Comparison of ENCODE assay signal across 12 cellular contexts in the genomic region with DNA sequence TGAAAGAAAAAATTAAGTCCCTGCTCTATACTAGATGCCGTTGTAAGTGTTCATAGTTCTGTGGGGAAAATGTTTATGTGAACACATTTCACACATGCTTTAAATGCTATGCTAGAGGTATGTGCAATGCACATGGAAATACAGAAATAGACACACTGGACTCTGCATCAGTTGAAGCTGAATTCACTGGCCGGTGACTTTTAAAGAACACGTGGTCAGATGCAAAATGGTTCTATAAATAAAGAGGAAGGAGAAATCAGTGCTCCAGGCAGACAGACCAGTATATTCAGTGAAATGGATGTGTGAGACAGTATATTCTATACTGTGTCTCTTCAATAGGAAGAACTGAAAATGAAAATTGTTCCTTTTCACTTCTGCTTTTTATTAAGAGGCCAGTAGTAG. TPM values are rescaled to one million over a fixed set of nuclear protein-coding genes. Genes with fewer than 3 reads are reported as not detected.
DNase-seq lines count a peak whose midpoint lies in the region; ATAC-seq and TF ChIP-seq lines count a peak whose summit lies in the region.
"Had no signal": no experiment of that assay in that cellular context is flagged by ENCODE, and none has a peak within 500 bp of the region (broad histone marks: within the 10 kb centered on the region; RNA-seq: fewer than 3 reads in every experiment).

No MANE protein-coding gene starts in this region.

- peak; percentile 100 for ATAC-seq in GM18505 (IDR thresholded peaks at IDR 0.05; ENCODE audit: unreplicated experiment)
- peak; percentile 100 for ATAC-seq in GM21528 (IDR thresholded peaks at IDR 0.05; ENCODE audit: low FRiP score, unreplicated experiment)
- peak; percentile 99 for ATAC-seq in HG03175 (IDR thresholded peaks at IDR 0.05; ENCODE audit: unreplicated experiment)
- no peak for ATAC-seq in SK-N-SH treated with all-trans-retinoic acid at 6 μM for 48 hours
- ATAC-seq: activated T-cell treated with anti-CD3 and anti-CD28 coated beads, Interleukin-2, amount 50 U/mL, for 72 hours had no signal

- H3K27ac ChIP-seq in brain microvascular endothelial cell = no peak overlapping the region
- H3K27ac ChIP-seq in sigmoid colon = peak overlapping the region in 2 of 4 donors; percentile 25 to 43
- H3K27ac ChIP-seq: SK-N-MC had no signal

- intact Hi-C loops in sigmoid colon (cut with DNase I) = no loop called here

- no peaks in the 10 kb centered on the region for H3K27me3 ChIP-seq in brain microvascular endothelial cell (replicated peaks)
- H3K27me3 ChIP-seq in sigmoid colon = no peaks in the 10 kb centered on the region

- TF ChIP-seq EP300 in sigmoid colon (IDR thresholded peaks at IDR 0.05) = no peak

- WGBS in sigmoid colon, 2 donors = 47 to 59% methylated on average over 3 of the region's 3 CpGs

- no peak for TF ChIP-seq CTCF in brain microvascular endothelial cell (IDR thresholded peaks at IDR 0.05; ENCODE audit: low read depth, low read length, missing control alignments)
- no peak for TF ChIP-seq CTCF in sigmoid colon (IDR thresholded peaks at IDR 0.05)

- H3K4me3 ChIP-seq in brain microvascular endothelial cell (ENCODE audit: low read depth, low read length) = no peak overlapping the region
- H3K4me3 ChIP-seq in sigmoid colon = no peak overlapping the region
- H3K4me3 ChIP-seq: SK-N-MC had no signal

- TF ChIP-seq POLR2A in GM18505 (IDR thresholded peaks at IDR 0.05; ENCODE audit: borderline replicate concordance, extremely low read depth, insufficient read depth, insufficient read length) (no peak), sigmoid colon (IDR thresholded peaks at IDR 0.05) (no peak)

- peak; percentile 20 for DNase-seq in brain microvascular endothelial cell
- no peak for DNase-seq in retina
- DNase-seq in NCI-H82 (lab: John Stamatoyannopoulos, UW) = no peak
- DNase-seq in sigmoid colon = no peak
- DNase-seq: activated T-cell treated with anti-CD3 and anti-CD28 coated beads, Interleukin-2, amount 50 U/mL, for 72 hours; CD8-positive, alpha-beta memory T cell; NCI-H1417 treated with DMSO at 0.1 percent for 48 hours had no signal

- in situ Hi-C loops in brain microvascular endothelial cell (cut with HindIII; ENCODE audit: low pct_ligation_motif_present, low sequenced_read_pairs) = no loop called here

- H3K9me3 ChIP-seq in sigmoid colon = no peaks in the 10 kb centered on the region

- H3K36me3 ChIP-seq in brain microvascular endothelial cell (replicated peaks) (no peaks in the 10 kb centered on the region), sigmoid colon (no peaks in the 10 kb centered on the region)

- peaks cover 0 to 19% (median 9%) of the 10 kb centered on the region in 4 donors for H3K4me1 ChIP-seq in sigmoid colon

TF ChIP-seq in SK-N-SH treated with all-trans-retinoic acid at 6 μM for 48 hours, 23 proteins besides CTCF, POLR2A, EP300 and RAD21:
- TF ChIP-seq TCF4 (CRISPR knock-in tag; IDR thresholded peaks at IDR 0.05; ENCODE audit: borderline replicate concordance) (no peak), SNAI2 (CRISPR knock-in tag; IDR thresholded peaks at IDR 0.05) (no peak), TOX (CRISPR knock-in tag; IDR thresholded peaks at IDR 0.05; ENCODE audit: borderline replicate concordance) (no peak), ARNTL (CRISPR knock-in tag; IDR thresholded peaks at IDR 0.05; ENCODE audit: borderline replicate concordance, low read depth) (no peak), PPARA (CRISPR knock-in tag; IDR thresholded peaks at IDR 0.05; ENCODE audit: borderline replicate concordance) (no peak), OSR1 (CRISPR knock-in tag; IDR thresholded peaks at IDR 0.05) (no peak), ZNF565 (CRISPR knock-in tag; conservative IDR thresholded peaks at IDR 0.05; ENCODE audit: low read depth) (no peak), ZC3H10 (CRISPR knock-in tag; IDR thresholded peaks at IDR 0.05) (no peak), BACH2 (CRISPR knock-in tag; IDR thresholded peaks at IDR 0.05; ENCODE audit: borderline replicate concordance) (no peak), CSDC2 (CRISPR knock-in tag; IDR thresholded peaks at IDR 0.05) (no peak)
- TF ChIP-seq, protein P1, sequence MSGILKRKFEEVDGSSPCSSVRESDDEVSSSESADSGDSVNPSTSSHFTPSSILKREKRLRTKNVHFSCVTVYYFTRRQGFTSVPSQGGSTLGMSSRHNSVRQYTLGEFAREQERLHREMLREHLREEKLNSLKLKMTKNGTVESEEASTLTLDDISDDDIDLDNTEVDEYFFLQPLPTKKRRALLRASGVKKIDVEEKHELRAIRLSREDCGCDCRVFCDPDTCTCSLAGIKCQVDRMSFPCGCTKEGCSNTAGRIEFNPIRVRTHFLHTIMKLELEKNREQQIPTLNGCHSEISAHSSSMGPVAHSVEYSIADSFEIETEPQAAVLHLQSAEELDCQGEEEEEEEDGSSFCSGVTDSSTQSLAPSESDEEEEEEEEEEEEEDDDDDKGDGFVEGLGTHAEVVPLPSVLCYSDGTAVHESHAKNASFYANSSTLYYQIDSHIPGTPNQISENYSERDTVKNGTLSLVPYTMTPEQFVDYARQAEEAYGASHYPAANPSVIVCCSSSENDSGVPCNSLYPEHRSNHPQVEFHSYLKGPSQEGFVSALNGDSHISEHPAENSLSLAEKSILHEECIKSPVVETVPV (CRISPR knock-in tag; IDR thresholded peaks at IDR 0.05) = no peak
- TF ChIP-seq, protein P2, sequence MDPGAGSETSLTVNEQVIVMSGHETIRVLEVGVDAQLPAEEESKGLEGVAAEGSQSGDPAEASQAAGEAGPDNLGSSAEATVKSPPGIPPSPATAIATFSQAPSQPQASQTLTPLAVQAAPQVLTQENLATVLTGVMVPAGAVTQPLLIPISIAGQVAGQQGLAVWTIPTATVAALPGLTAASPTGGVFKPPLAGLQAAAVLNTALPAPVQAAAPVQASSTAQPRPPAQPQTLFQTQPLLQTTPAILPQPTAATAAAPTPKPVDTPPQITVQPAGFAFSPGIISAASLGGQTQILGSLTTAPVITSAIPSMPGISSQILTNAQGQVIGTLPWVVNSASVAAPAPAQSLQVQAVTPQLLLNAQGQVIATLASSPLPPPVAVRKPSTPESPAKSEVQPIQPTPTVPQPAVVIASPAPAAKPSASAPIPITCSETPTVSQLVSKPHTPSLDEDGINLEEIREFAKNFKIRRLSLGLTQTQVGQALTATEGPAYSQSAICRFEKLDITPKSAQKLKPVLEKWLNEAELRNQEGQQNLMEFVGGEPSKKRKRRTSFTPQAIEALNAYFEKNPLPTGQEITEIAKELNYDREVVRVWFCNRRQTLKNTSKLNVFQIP (CRISPR knock-in tag; IDR thresholded peaks at IDR 0.05; ENCODE audit: borderline replicate concordance, low read depth) = no peak
- TF ChIP-seq, protein P3, sequence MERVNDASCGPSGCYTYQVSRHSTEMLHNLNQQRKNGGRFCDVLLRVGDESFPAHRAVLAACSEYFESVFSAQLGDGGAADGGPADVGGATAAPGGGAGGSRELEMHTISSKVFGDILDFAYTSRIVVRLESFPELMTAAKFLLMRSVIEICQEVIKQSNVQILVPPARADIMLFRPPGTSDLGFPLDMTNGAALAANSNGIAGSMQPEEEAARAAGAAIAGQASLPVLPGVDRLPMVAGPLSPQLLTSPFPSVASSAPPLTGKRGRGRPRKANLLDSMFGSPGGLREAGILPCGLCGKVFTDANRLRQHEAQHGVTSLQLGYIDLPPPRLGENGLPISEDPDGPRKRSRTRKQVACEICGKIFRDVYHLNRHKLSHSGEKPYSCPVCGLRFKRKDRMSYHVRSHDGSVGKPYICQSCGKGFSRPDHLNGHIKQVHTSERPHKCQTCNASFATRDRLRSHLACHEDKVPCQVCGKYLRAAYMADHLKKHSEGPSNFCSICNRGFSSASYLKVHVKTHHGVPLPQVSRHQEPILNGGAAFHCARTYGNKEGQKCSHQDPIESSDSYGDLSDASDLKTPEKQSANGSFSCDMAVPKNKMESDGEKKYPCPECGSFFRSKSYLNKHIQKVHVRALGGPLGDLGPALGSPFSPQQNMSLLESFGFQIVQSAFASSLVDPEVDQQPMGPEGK (CRISPR knock-in tag; IDR thresholded peaks at IDR 0.05; ENCODE audit: borderline replicate concordance) = no peak
- TF ChIP-seq, protein P4, sequence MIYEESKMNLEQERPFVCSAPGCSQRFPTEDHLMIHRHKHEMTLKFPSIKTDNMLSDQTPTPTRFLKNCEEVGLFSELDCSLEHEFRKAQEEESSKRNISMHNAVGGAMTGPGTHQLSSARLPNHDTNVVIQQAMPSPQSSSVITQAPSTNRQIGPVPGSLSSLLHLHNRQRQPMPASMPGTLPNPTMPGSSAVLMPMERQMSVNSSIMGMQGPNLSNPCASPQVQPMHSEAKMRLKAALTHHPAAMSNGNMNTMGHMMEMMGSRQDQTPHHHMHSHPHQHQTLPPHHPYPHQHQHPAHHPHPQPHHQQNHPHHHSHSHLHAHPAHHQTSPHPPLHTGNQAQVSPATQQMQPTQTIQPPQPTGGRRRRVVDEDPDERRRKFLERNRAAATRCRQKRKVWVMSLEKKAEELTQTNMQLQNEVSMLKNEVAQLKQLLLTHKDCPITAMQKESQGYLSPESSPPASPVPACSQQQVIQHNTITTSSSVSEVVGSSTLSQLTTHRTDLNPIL (CRISPR knock-in tag; IDR thresholded peaks at IDR 0.05; ENCODE audit: low read depth) = no peak
TF ChIP-seq in SK-N-SH treated with all-trans-retinoic acid at 6 μM for 48 hours: peak in this region for 0.

RNA-seq across cellular contexts. Expression of a gene that starts 29.9 kb away (rescaled TPM):
- 10 to 100 TPM in 2 of 4 donors, 1 to 10 TPM in 2; 3.6 to 14.3 (median 9.7) TPM for total RNA-seq in sigmoid colon
- under 1 TPM; 0.23 to 0.60 (median 0.55) TPM for polyA plus RNA-seq in sigmoid colon
- total RNA-seq: activated T-cell treated with anti-CD3 and anti-CD28 coated beads, Interleukin-2, amount 50 U/mL, for 72 hours; CD8-positive, alpha-beta memory T cell had no signal
- polyA plus RNA-seq: CD8-positive, alpha-beta memory T cell had no signal
